ENCODE assay signal across 8 cellular contexts in genomic region chr16:30609928-30610839, GRCh38. TPM values are rescaled to one million over a fixed set of nuclear protein-coding genes. Genes with fewer than 3 reads are reported as not detected.
DNase-seq lines count a peak whose midpoint lies in the region; ATAC-seq and TF ChIP-seq lines count a peak whose summit lies in the region.

Gene ZNF689, minus strand, starts transcription at chr16:30610389. Its CDS starts 348 bp downstream, at chr16:30610041.

- no peaks in the 10 kb centered on the region for H3K9me3 ChIP-seq in CD4-positive, alpha-beta memory T cell (ENCODE audit: control insufficient read depth in 1 of 2, low read length in 2 of 2)
- H3K9me3 ChIP-seq in lung (ENCODE audit: control insufficient read depth in 2 of 2, insufficient read depth in 1 of 2, low read length in 1 of 2), result no peaks in the 10 kb centered on the region

- H3K4me1 ChIP-seq in CD4-positive, alpha-beta memory T cell (ENCODE audit: insufficient read depth, low read length), result peaks cover 21% of the 10 kb centered on the region
- peaks cover 0 to 2% of the 10 kb centered on the region in 2 donors for H3K4me1 ChIP-seq in lung (ENCODE audit: control insufficient read depth in 2 of 2, insufficient read depth in 2 of 2, low read length in 2 of 2)

- peaks cover 14% of the 10 kb centered on the region for H3K36me3 ChIP-seq in CD4-positive, alpha-beta memory T cell (ENCODE audit: insufficient read depth, low read length)
- H3K36me3 ChIP-seq in lung (ENCODE audit: control insufficient read depth in 2 of 2, insufficient read depth in 2 of 2, low read length in 2 of 2), result peaks cover under 1 to 2% of the 10 kb centered on the region in 2 donors

- peak within 1 kb of the TSS; percentile 93 to 98 (median 96) for H3K27ac Mint-ChIP-seq in CD4-positive, alpha-beta memory T cell

- H3K4me3 Mint-ChIP-seq in CD4-positive, alpha-beta memory T cell, result peak within 1 kb of the TSS; percentile 85 to 96 (median 94)

- H3K27ac ChIP-seq in CD4-positive, alpha-beta memory T cell (ENCODE audit: low read depth, low read length), result peak within 1 kb of the TSS; percentile 97
- peak within 1 kb of the TSS; percentile 96 for H3K27ac ChIP-seq in lung (ENCODE audit: low read depth in 1 of 2, low read length in 1 of 2)

- POLR2A ChIA-PET in CD4-positive, alpha-beta memory T cell (lab: Charles Lee; ENCODE audit: partially characterized antibody), result interaction anchor here (0.5 to 4.2 kb wide), 33 partner anchors 10 to 426 kb away, joined by 3 to 38 read pairs (median 5); partner anchors contain the start of genes CORO1A, DCTPP1, FBRS and ITGAL

- WGBS in lung, 2 donors, result 0 to 1% methylated on average over 63 of the region's 63 CpGs

- CTCF ChIA-PET in CD4-positive, alpha-beta memory T cell (lab: Charles Lee; ENCODE audit: partially characterized antibody), result interaction anchor here (0.6 to 5.0 kb wide), 9 partner anchors 11 to 200 kb away, joined by 3 to 34 read pairs (median 5); partner anchors contain the start of genes DCTPP1, PRR14 and ZNF785

- intact Hi-C loops in CD4-positive, alpha-beta memory T cell (cut with micrococcal nuclease), result loop anchor here (1.0 kb wide), 5 partner anchors 18 to 48 kb away; partner anchors contain the start of genes FBRS, PRR14 and ZNF785

- peak; percentile 92 to 98 (median 95) for DNase-seq in CD4-positive, alpha-beta memory T cell
- DNase-seq in HS-27A (ENCODE audit: low read depth) (peak; percentile 97), NK-92 (lab: John Stamatoyannopoulos, UW; ENCODE audit: unreplicated experiment) (peak; percentile 48), lung (ENCODE audit: low spot score) (peak; percentile 93)
- DNase-seq in activated CD8-positive, alpha-beta memory T cell treated with anti-CD3 and anti-CD28 coated beads for 1 hour (ENCODE audit: extremely low read depth in 1 of 2, low read depth in 1 of 2), result peak; percentile 82 to 91
- peak; percentile 94 for DNase-seq in effector CD8-positive, alpha-beta T cell (lab: John Stamatoyannopoulos, UW)
- DNase-seq in stimulated activated CD4-positive, alpha-beta T cell treated with anti-CD3 and anti-CD28 coated beads, TNF-alpha, amount 100 ng/mL, for 4 hours (ENCODE audit: low read depth in 3 of 3), result peak; percentile 84 to 91 (median 90)

- TF ChIP-seq CTCF in lung (IDR thresholded peaks at IDR 0.05; ENCODE audit: control extremely low read depth, extremely low read depth), result no peak

- H3K4me3 ChIP-seq in CD4-positive, alpha-beta memory T cell (ENCODE audit: low read length in 2 of 2), result peak within 1 kb of the TSS; percentile 71 to 99
- peak within 1 kb of the TSS; percentile 81 for H3K4me3 ChIP-seq in lung

- peak; percentile 95 for ATAC-seq in GM19463 (IDR thresholded peaks at IDR 0.05; ENCODE audit: unreplicated experiment)
- peak; percentile 96 for ATAC-seq in lung (ENCODE audit: insufficient read depth, low FRiP score)

- peaks cover 13 to 24% of the 10 kb centered on the region in 2 donors for H3K36me3 Mint-ChIP-seq in CD4-positive, alpha-beta memory T cell

- no peaks in the 10 kb centered on the region for H3K9me3 Mint-ChIP-seq in CD4-positive, alpha-beta memory T cell

- H3K4me1 Mint-ChIP-seq in CD4-positive, alpha-beta memory T cell, result peaks cover 10 to 18% (median 13%) of the 10 kb centered on the region in 4 donors

- H3K27me3 Mint-ChIP-seq in CD4-positive, alpha-beta memory T cell, result no peaks in the 10 kb centered on the region

- no peaks in the 10 kb centered on the region for H3K27me3 ChIP-seq in CD4-positive, alpha-beta memory T cell (ENCODE audit: insufficient read depth, low read length)
- no peaks in the 10 kb centered on the region for H3K27me3 ChIP-seq in lung (ENCODE audit: control insufficient read depth, insufficient read depth)

RNA-seq across cellular contexts. Expression of gene ZNF689, which starts in this region (rescaled TPM):
- 10 to 100 TPM; 13.1 to 14.5 TPM for total RNA-seq in CD4-positive, alpha-beta memory T cell
- 10 to 100 TPM; 11.9 to 13.5 TPM for polyA plus RNA-seq in CD4-positive, alpha-beta memory T cell
- 1 to 10 TPM; 4.4 to 9.5 TPM for total RNA-seq in lung
- polyA plus RNA-seq in lung, result 1 to 10 TPM; 3.0 to 5.1 TPM

Comparison
In these comparisons a context has a peak if more than half of its experiments do, and no peak if none do; other contexts are left out.
1. Peak in every context shown above with its lines: DNase-seq, ATAC-seq, H3K4me3 ChIP-seq and H3K27ac ChIP-seq.